9 cellular contexts compared by ENCODE assay signal in the genomic region with DNA sequence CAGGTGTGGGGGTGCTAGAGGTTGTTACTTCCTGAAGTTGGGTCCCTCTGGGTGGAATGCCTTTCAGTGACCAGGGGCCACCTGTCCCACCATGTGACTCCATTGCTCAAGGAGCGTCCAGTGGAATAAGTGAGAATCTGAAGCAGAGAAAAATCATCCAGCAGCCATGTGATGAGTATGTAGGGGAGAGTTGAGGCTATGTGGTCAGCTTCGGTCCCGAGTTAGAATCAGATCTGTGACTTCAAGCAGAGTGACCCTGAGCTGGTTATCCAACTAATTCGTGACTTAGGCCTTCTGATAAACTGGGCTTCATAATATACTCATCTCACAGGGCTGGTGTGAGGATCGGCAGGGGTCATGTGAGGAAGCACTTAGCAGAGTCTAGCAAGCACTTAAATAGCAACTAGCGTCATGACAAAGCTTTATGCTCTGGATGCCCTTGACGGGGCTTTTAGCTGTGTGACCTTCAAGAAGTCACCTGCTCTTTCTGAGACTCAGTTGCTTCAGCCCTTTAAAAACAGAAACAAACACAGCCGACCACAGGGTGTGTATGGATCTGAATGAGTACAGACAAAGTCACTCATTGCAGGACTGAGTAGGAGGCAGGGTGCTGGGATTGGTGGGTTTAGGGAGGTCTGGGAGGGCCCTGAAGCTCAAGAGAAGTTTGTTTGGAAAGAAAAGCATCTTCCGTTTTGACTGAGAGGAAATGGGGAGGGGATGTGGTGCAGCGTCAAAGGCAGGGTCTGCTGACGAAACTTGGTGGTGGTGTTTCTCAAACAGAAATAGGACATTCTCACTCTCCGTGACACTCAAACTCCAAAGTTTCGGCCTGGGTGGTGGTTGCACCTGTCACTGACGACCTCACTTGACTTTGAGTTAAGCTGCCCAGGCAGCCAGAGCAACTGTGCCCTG.
DNase-seq lines count a peak whose midpoint lies in the region; ATAC-seq and FAIRE-seq lines count a peak whose summit lies in the region.
"Had no signal": no experiment of that assay in that cellular context is flagged by ENCODE, and none has a peak within 500 bp of the region (broad histone marks: within the 10 kb centered on the region; RNA-seq: fewer than 3 reads in every experiment).

No MANE protein-coding gene starts in this region.

- H3K4me1 Mint-ChIP-seq in activated naive CD4-positive, alpha-beta T cell treated with anti-CD3 and anti-CD28 coated beads, Interleukin-2, amount 50 U/mL, for 24 hours: peaks cover 55% of the 10 kb centered on the region

- no peaks in the 10 kb centered on the region for H3K9me3 Mint-ChIP-seq in activated naive CD4-positive, alpha-beta T cell treated with anti-CD3 and anti-CD28 coated beads, Interleukin-2, amount 50 U/mL, for 24 hours

- no peaks in the 10 kb centered on the region for H3K27me3 ChIP-seq in SJCRH30

- peak overlapping the region; percentile 23 for H3K4me3 ChIP-seq in SJCRH30

- DNase-seq in GM18507 (ENCODE audit: extremely low spot score, insufficient read length, low read depth) (peak; percentile 36), SJCRH30 (peak; percentile 89 to 94), OCI-M2 (lab: John Stamatoyannopoulos, UW; ENCODE audit: unreplicated experiment) (no peak), HPDE6-E6E7 (ENCODE audit: extremely low spot score) (no peak), cerebellar cortex (ENCODE audit: low spot score) (no peak)
- peak; percentile 32 for DNase-seq in stimulated activated CD8-positive, alpha-beta memory T cell treated with anti-CD3 and anti-CD28 coated beads, Interleukin-12 subunit alpha, Interleukin-12 subunit beta, amount 100 ng/mL, for 1 hour (ENCODE audit: low read depth)

- H3K36me3 Mint-ChIP-seq in activated naive CD4-positive, alpha-beta T cell treated with anti-CD3 and anti-CD28 coated beads, Interleukin-2, amount 50 U/mL, for 24 hours: no peaks in the 10 kb centered on the region

- peak overlapping the region; percentile 80 for H3K27ac Mint-ChIP-seq in activated naive CD4-positive, alpha-beta T cell treated with anti-CD3 and anti-CD28 coated beads, Interleukin-2, amount 50 U/mL, for 24 hours

- no peaks in the 10 kb centered on the region for H3K36me3 ChIP-seq in SJCRH30

- peaks cover 61% of the 10 kb centered on the region for H3K4me1 ChIP-seq in SJCRH30

- no peaks in the 10 kb centered on the region for H3K9me3 ChIP-seq in SJCRH30 (replicated peaks)

- H3K27me3 Mint-ChIP-seq in activated naive CD4-positive, alpha-beta T cell treated with anti-CD3 and anti-CD28 coated beads, Interleukin-2, amount 50 U/mL, for 24 hours: no peaks in the 10 kb centered on the region

- peak; percentile 98 for FAIRE-seq in GM18507 (lab: Jason Lieb, UNC)

- H3K4me3 Mint-ChIP-seq in activated naive CD4-positive, alpha-beta T cell treated with anti-CD3 and anti-CD28 coated beads, Interleukin-2, amount 50 U/mL, for 24 hours: peak overlapping the region; percentile 68

- ATAC-seq in HG02852 (IDR thresholded peaks at IDR 0.05; ENCODE audit: unreplicated experiment): peak; percentile 84
- ATAC-seq: HCT116 had no signal

- peak overlapping the region; percentile 76 for H3K27ac ChIP-seq in SJCRH30

Comparison
In these comparisons a context has a peak if more than half of its experiments do, and no peak if none do; other contexts are left out.
1. DNase-seq: peak in GM18507 (single experiment), SJCRH30 (2 of 2) and stimulated activated CD8-positive, alpha-beta memory T cell treated with anti-CD3 and anti-CD28 coated beads, Interleukin-12 subunit alpha, Interleukin-12 subunit beta, amount 100 ng/mL, for 1 hour (single experiment); none in OCI-M2 (single experiment), HPDE6-E6E7 (single experiment) and cerebellar cortex (single experiment).